1 cellular context compared by ENCODE assay signal in the genomic region with DNA sequence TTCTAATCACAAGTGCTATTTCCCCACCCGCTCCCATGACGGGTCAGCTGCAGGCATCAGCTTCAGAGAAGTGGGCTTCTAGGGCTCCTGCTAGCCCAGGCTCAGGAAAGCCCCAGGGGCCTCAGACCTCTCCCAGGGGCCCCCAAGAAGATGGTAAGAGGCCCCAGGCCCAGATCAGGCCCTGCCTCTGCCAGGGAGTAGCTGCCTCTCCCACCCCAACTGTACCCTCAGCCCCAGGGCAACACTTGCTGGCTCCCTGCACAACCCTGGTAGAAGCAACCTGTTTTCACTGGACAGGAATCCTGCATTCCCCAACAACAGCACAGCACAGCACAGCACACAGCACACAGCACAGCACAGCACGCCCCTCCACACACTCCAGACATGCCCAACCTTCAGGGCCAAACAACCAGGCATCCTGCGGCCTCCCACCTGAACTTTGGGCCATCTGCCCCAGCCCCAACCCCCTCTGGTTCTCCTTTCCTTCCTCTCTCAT.
TF ChIP-seq lines count a peak whose summit lies in the region.

No MANE protein-coding gene starts in this region.

TF ChIP-seq in HepG2, 621 proteins besides CTCF, POLR2A, EP300 and RAD21 (continues in another document):
- TF ChIP-seq GLI4 (CRISPR knock-in tag; IDR thresholded peaks at IDR 0.05; ENCODE audit: borderline replicate concordance), result 0 out of 2 replicates have a peak, but pooled peaks have one; percentile 45
- 0 out of 2 replicates have a peak, but pooled peaks have one; percentile 3 for TF ChIP-seq RBAK (CRISPR knock-in tag; IDR thresholded peaks at IDR 0.05)
- peak; percentile 77; the same call in 1 of the 2 replicates for TF ChIP-seq EEA1 (CRISPR knock-in tag; IDR thresholded peaks at IDR 0.05; ENCODE audit: borderline replicate concordance)
- TF ChIP-seq HNRNPLL (IDR thresholded peaks at IDR 0.05; ENCODE audit: low read depth, low read length, poor library complexity, severe bottlenecking), result peak; percentile 31
- TF ChIP-seq CBX2 (IDR thresholded peaks at IDR 0.05; ENCODE audit: low read depth, low read length), result no peak
- no peak for TF ChIP-seq CBX2 (CRISPR knock-in tag; IDR thresholded peaks at IDR 0.05; ENCODE audit: low read depth)
- peak; percentile 72 for TF ChIP-seq ZFX (CRISPR knock-in tag; IDR thresholded peaks at IDR 0.05; ENCODE audit: low read depth)
- TF ChIP-seq TBX2 (CRISPR knock-in tag; IDR thresholded peaks at IDR 0.05; ENCODE audit: borderline replicate concordance), result 0 out of 2 replicates have a peak, but pooled peaks have one; percentile 43
- TF ChIP-seq ZNF768 (CRISPR knock-in tag; IDR thresholded peaks at IDR 0.05), result peak; percentile 97
- TF ChIP-seq ZNF616 (CRISPR knock-in tag; IDR thresholded peaks at IDR 0.05; ENCODE audit: low read depth), result peak; percentile 63; the same call in 1 of the 2 replicates
- TF ChIP-seq SIN3A (IDR thresholded peaks at IDR 0.05; ENCODE audit: borderline replicate concordance, low read depth, low read length), result peak; percentile 22; the same call in 1 of the 2 replicates
- TF ChIP-seq, protein P1, sequence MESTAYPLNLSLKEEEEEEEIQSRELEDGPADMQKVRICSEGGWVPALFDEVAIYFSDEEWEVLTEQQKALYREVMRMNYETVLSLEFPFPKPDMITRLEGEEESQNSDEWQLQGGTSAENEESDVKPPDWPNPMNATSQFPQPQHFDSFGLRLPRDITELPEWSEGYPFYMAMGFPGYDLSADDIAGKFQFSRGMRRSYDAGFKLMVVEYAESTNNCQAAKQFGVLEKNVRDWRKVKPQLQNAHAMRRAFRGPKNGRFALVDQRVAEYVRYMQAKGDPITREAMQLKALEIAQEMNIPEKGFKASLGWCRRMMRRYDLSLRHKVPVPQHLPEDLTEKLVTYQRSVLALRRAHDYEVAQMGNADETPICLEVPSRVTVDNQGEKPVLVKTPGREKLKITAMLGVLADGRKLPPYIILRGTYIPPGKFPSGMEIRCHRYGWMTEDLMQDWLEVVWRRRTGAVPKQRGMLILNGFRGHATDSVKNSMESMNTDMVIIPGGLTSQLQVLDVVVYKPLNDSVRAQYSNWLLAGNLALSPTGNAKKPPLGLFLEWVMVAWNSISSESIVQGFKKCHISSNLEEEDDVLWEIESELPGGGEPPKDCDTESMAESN (CRISPR knock-in tag; conservative IDR thresholded peaks at IDR 0.05), result no peak
- TF ChIP-seq ZNF788 (CRISPR knock-in tag; IDR thresholded peaks at IDR 0.05; ENCODE audit: borderline replicate concordance), result peak; percentile 51; the same call in 1 of the 2 replicates
- TF ChIP-seq ZNF136 (CRISPR knock-in tag; IDR thresholded peaks at IDR 0.05; ENCODE audit: low read depth), result no peak
- TF ChIP-seq, protein P2, sequence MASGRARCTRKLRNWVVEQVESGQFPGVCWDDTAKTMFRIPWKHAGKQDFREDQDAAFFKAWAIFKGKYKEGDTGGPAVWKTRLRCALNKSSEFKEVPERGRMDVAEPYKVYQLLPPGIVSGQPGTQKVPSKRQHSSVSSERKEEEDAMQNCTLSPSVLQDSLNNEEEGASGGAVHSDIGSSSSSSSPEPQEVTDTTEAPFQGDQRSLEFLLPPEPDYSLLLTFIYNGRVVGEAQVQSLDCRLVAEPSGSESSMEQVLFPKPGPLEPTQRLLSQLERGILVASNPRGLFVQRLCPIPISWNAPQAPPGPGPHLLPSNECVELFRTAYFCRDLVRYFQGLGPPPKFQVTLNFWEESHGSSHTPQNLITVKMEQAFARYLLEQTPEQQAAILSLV (CRISPR knock-in tag; IDR thresholded peaks at IDR 0.05; ENCODE audit: borderline replicate concordance), result 0 out of 2 replicates have a peak, but pooled peaks have one; percentile 36
- TF ChIP-seq, protein P3, sequence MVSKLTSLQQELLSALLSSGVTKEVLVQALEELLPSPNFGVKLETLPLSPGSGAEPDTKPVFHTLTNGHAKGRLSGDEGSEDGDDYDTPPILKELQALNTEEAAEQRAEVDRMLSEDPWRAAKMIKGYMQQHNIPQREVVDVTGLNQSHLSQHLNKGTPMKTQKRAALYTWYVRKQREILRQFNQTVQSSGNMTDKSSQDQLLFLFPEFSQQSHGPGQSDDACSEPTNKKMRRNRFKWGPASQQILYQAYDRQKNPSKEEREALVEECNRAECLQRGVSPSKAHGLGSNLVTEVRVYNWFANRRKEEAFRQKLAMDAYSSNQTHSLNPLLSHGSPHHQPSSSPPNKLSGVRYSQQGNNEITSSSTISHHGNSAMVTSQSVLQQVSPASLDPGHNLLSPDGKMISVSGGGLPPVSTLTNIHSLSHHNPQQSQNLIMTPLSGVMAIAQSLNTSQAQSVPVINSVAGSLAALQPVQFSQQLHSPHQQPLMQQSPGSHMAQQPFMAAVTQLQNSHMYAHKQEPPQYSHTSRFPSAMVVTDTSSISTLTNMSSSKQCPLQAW (CRISPR knock-in tag; IDR thresholded peaks at IDR 0.05), result 0 out of 2 replicates have a peak, but pooled peaks have one; percentile 41
- no peak for TF ChIP-seq ZNF878 (CRISPR knock-in tag; IDR thresholded peaks at IDR 0.05)
- 0 out of 2 replicates have a peak, but pooled peaks have one; percentile 28 for TF ChIP-seq ZFP90 (CRISPR knock-in tag; IDR thresholded peaks at IDR 0.05; ENCODE audit: borderline replicate concordance)
- TF ChIP-seq ZMYM3 (CRISPR knock-in tag; IDR thresholded peaks at IDR 0.05), result peak; percentile 74
- no peak for TF ChIP-seq ZEB1 (IDR thresholded peaks at IDR 0.05; ENCODE audit: insufficient replicate concordance, low read depth)
- TF ChIP-seq, protein P4, sequence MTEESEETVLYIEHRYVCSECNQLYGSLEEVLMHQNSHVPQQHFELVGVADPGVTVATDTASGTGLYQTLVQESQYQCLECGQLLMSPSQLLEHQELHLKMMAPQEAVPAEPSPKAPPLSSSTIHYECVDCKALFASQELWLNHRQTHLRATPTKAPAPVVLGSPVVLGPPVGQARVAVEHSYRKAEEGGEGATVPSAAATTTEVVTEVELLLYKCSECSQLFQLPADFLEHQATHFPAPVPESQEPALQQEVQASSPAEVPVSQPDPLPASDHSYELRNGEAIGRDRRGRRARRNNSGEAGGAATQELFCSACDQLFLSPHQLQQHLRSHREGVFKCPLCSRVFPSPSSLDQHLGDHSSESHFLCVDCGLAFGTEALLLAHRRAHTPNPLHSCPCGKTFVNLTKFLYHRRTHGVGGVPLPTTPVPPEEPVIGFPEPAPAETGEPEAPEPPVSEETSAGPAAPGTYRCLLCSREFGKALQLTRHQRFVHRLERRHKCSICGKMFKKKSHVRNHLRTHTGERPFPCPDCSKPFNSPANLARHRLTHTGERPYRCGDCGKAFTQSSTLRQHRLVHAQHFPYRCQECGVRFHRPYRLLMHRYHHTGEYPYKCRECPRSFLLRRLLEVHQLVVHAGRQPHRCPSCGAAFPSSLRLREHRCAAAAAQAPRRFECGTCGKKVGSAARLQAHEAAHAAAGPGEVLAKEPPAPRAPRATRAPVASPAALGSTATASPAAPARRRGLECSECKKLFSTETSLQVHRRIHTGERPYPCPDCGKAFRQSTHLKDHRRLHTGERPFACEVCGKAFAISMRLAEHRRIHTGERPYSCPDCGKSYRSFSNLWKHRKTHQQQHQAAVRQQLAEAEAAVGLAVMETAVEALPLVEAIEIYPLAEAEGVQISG (CRISPR knock-in tag; IDR thresholded peaks at IDR 0.05), result peak; percentile 14; the same call in 1 of the 2 replicates
- no peak for TF ChIP-seq SALL1 (CRISPR knock-in tag; IDR thresholded peaks at IDR 0.05)
- TF ChIP-seq KDM6A (CRISPR knock-in tag; IDR thresholded peaks at IDR 0.05; ENCODE audit: low read depth), result no peak
- no peak for TF ChIP-seq KLF6 (CRISPR knock-in tag; IDR thresholded peaks at IDR 0.05)
- TF ChIP-seq, protein P5, sequence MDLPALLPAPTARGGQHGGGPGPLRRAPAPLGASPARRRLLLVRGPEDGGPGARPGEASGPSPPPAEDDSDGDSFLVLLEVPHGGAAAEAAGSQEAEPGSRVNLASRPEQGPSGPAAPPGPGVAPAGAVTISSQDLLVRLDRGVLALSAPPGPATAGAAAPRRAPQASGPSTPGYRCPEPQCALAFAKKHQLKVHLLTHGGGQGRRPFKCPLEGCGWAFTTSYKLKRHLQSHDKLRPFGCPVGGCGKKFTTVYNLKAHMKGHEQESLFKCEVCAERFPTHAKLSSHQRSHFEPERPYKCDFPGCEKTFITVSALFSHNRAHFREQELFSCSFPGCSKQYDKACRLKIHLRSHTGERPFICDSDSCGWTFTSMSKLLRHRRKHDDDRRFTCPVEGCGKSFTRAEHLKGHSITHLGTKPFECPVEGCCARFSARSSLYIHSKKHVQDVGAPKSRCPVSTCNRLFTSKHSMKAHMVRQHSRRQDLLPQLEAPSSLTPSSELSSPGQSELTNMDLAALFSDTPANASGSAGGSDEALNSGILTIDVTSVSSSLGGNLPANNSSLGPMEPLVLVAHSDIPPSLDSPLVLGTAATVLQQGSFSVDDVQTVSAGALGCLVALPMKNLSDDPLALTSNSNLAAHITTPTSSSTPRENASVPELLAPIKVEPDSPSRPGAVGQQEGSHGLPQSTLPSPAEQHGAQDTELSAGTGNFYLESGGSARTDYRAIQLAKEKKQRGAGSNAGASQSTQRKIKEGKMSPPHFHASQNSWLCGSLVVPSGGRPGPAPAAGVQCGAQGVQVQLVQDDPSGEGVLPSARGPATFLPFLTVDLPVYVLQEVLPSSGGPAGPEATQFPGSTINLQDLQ (CRISPR knock-in tag; IDR thresholded peaks at IDR 0.05), result no peak
- no peak for TF ChIP-seq POLR2AphosphoS5 (IDR thresholded peaks at IDR 0.05; ENCODE audit: low read depth, low read length)
- no peak for TF ChIP-seq TGIF2 (CRISPR knock-in tag; IDR thresholded peaks at IDR 0.05)
- peak; percentile 58 for TF ChIP-seq TAF15 (IDR thresholded peaks at IDR 0.05; ENCODE audit: low read depth, low read length, poor library complexity, severe bottlenecking)
- no peak for TF ChIP-seq ZNF629 (CRISPR knock-in tag; conservative IDR thresholded peaks at IDR 0.05)
- TF ChIP-seq ZNF790 (CRISPR knock-in tag; IDR thresholded peaks at IDR 0.05; ENCODE audit: borderline replicate concordance), result no peak
- no peak for TF ChIP-seq ESRRA (CRISPR knock-in tag; IDR thresholded peaks at IDR 0.05; ENCODE audit: low read depth)
- peak; percentile 63; the same call in 1 of the 2 replicates for TF ChIP-seq ZNF891 (CRISPR knock-in tag; IDR thresholded peaks at IDR 0.05)
- TF ChIP-seq EHMT2 (IDR thresholded peaks at IDR 0.05; ENCODE audit: borderline replicate concordance, low read depth, low read length), result no peak
- TF ChIP-seq, protein P6, sequence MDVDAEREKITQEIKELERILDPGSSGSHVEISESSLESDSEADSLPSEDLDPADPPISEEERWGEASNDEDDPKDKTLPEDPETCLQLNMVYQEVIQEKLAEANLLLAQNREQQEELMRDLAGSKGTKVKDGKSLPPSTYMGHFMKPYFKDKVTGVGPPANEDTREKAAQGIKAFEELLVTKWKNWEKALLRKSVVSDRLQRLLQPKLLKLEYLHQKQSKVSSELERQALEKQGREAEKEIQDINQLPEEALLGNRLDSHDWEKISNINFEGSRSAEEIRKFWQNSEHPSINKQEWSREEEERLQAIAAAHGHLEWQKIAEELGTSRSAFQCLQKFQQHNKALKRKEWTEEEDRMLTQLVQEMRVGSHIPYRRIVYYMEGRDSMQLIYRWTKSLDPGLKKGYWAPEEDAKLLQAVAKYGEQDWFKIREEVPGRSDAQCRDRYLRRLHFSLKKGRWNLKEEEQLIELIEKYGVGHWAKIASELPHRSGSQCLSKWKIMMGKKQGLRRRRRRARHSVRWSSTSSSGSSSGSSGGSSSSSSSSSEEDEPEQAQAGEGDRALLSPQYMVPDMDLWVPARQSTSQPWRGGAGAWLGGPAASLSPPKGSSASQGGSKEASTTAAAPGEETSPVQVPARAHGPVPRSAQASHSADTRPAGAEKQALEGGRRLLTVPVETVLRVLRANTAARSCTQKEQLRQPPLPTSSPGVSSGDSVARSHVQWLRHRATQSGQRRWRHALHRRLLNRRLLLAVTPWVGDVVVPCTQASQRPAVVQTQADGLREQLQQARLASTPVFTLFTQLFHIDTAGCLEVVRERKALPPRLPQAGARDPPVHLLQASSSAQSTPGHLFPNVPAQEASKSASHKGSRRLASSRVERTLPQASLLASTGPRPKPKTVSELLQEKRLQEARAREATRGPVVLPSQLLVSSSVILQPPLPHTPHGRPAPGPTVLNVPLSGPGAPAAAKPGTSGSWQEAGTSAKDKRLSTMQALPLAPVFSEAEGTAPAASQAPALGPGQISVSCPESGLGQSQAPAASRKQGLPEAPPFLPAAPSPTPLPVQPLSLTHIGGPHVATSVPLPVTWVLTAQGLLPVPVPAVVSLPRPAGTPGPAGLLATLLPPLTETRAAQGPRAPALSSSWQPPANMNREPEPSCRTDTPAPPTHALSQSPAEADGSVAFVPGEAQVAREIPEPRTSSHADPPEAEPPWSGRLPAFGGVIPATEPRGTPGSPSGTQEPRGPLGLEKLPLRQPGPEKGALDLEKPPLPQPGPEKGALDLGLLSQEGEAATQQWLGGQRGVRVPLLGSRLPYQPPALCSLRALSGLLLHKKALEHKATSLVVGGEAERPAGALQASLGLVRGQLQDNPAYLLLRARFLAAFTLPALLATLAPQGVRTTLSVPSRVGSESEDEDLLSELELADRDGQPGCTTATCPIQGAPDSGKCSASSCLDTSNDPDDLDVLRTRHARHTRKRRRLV (CRISPR knock-in tag; IDR thresholded peaks at IDR 0.05), result 0 out of 2 replicates have a peak, but pooled peaks have one; percentile 9
- no peak for TF ChIP-seq ZNF382 (CRISPR knock-in tag; IDR thresholded peaks at IDR 0.05; ENCODE audit: borderline replicate concordance)
- no peak for TF ChIP-seq NFE2L2 (IDR thresholded peaks at IDR 0.05; ENCODE audit: low read length)
- TF ChIP-seq SAFB2 (CRISPR knock-in tag; IDR thresholded peaks at IDR 0.05; ENCODE audit: borderline replicate concordance, low read depth), result peak; percentile 49; the same call in 1 of the 2 replicates
- no peak for TF ChIP-seq FOSL1 (CRISPR knock-in tag; IDR thresholded peaks at IDR 0.05; ENCODE audit: borderline replicate concordance)
- TF ChIP-seq, protein P7, sequence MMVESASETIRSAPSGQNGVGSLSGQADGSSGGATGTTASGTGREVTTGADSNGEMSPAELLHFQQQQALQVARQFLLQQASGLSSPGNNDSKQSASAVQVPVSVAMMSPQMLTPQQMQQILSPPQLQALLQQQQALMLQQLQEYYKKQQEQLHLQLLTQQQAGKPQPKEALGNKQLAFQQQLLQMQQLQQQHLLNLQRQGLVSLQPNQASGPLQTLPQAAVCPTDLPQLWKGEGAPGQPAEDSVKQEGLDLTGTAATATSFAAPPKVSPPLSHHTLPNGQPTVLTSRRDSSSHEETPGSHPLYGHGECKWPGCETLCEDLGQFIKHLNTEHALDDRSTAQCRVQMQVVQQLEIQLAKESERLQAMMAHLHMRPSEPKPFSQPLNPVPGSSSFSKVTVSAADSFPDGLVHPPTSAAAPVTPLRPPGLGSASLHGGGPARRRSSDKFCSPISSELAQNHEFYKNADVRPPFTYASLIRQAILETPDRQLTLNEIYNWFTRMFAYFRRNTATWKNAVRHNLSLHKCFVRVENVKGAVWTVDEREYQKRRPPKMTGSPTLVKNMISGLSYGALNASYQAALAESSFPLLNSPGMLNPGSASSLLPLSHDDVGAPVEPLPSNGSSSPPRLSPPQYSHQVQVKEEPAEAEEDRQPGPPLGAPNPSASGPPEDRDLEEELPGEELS (CRISPR knock-in tag; IDR thresholded peaks at IDR 0.05), result peak; percentile 40; the same call in 1 of the 2 replicates
- no peak for TF ChIP-seq ZNF326 (CRISPR knock-in tag; IDR thresholded peaks at IDR 0.05; ENCODE audit: borderline replicate concordance)
- TF ChIP-seq ASH2L (IDR thresholded peaks at IDR 0.05; ENCODE audit: insufficient read length, low read depth, low read length), result peak; percentile 6
- no peak for TF ChIP-seq ZNF83 (CRISPR knock-in tag; IDR thresholded peaks at IDR 0.05; ENCODE audit: borderline replicate concordance)
- TF ChIP-seq ZMAT3 (CRISPR knock-in tag; conservative IDR thresholded peaks at IDR 0.05), result no peak
- no peak for TF ChIP-seq SP140L (CRISPR knock-in tag; IDR thresholded peaks at IDR 0.05; ENCODE audit: borderline replicate concordance)
- 0 out of 2 replicates have a peak, but pooled peaks have one; percentile 14 for TF ChIP-seq ELF4 (CRISPR knock-in tag; IDR thresholded peaks at IDR 0.05; ENCODE audit: borderline replicate concordance)
- TF ChIP-seq RBFOX2 (IDR thresholded peaks at IDR 0.05; ENCODE audit: low read depth, low read length), result peak; percentile 62
